27 cellular contexts compared by ENCODE assay signal in the genomic region with DNA sequence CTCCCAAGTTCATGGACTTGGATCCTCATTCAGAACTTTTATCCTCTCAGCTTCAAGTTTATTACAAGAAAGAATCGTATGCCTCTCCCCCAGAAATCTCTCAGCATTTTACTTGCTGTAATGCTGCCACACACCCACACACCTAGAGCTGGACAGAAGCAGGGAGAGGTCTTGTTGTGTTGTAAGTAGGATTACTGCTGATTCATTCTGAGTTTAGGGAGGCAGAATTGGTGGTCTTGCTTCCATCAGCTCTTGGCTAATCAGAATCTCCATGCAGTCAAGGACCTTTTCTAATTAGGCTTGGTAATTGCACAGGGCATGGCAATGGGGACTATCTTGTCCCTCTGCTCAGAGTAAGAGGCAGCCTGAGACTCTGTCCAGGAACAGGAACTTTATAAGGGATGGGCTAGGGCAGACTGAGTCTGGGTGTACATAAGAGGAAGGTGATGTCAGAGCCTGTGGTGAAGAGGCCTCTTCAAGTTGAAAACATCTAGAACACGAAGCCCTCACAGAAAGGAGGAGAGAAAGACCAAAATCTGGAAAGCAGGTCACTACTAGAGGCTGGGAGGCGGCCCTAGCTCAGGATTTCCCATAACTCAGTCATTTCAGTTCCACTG. TPM values are rescaled to one million over a fixed set of nuclear protein-coding genes. Genes with fewer than 3 reads are reported as not detected.
DNase-seq lines count a peak whose midpoint lies in the region; ATAC-seq and TF ChIP-seq lines count a peak whose summit lies in the region.
"Had no signal": no experiment of that assay in that cellular context is flagged by ENCODE, and none has a peak within 500 bp of the region (broad histone marks: within the 10 kb centered on the region; RNA-seq: fewer than 3 reads in every experiment).

No MANE protein-coding gene starts in this region.

- H3K27ac Mint-ChIP-seq in T-helper 17 cell, result no peak overlapping the region
- H3K27ac Mint-ChIP-seq: activated CD4-positive, alpha-beta T cell treated with anti-CD3 and anti-CD28 coated beads, Interleukin-2, amount 10 ng/mL, durations not matched to agents 24 days and 14 days; activated T-cell treated with anti-CD3 and anti-CD28 coated beads, Interleukin-2, amount 50 U/mL, for 24 hours had no signal

- H3K27me3 Mint-ChIP-seq in T-helper 17 cell, result peaks cover 28% of the 10 kb centered on the region

- peaks cover 0 to 5% (median 0%) of the 10 kb centered on the region in 12 donors for H3K9me3 ChIP-seq in heart left ventricle
- peaks cover 7% of the 10 kb centered on the region for H3K9me3 ChIP-seq in left ventricle myocardium inferior (replicated peaks)
- no peaks in the 10 kb centered on the region for H3K9me3 ChIP-seq in T-helper 17 cell (ENCODE audit: control insufficient read depth, low read length, poor library complexity, severe bottlenecking)
- no peaks in the 10 kb centered on the region for H3K9me3 ChIP-seq in left lung
- H3K9me3 ChIP-seq in upper lobe of right lung, result no peaks in the 10 kb centered on the region
- no peaks in the 10 kb centered on the region for H3K9me3 ChIP-seq in HAP-1
- H3K9me3 ChIP-seq: Caco-2, SJSA1 had no signal

- H3K4me1 ChIP-seq in heart left ventricle, result peaks cover 0 to 17% (median 0%) of the 10 kb centered on the region in 12 donors
- H3K4me1 ChIP-seq in left ventricle myocardium inferior, result no peaks in the 10 kb centered on the region
- H3K4me1 ChIP-seq in left lung, result peaks cover 0 to 9% of the 10 kb centered on the region in 2 donors
- no peaks in the 10 kb centered on the region for H3K4me1 ChIP-seq in upper lobe of right lung
- no peaks in the 10 kb centered on the region for H3K4me1 ChIP-seq in HAP-1
- H3K4me1 ChIP-seq: Caco-2, parathyroid adenoma, SJSA1, uterus had no signal

- ATAC-seq in heart left ventricle (peak in 3 of 4 donors; percentile 50 to 82 (median 81)), T-helper 17 cell (peak; percentile 37), left lung (peak; percentile 93), upper lobe of right lung (peak; percentile 97), HG03139 (IDR thresholded peaks at IDR 0.05; ENCODE audit: unreplicated experiment) (no peak)

- 71 to 79% (median 75%) methylated on average over 3 of the region's 3 CpGs for WGBS in heart left ventricle, 4 donors

- H3K27ac ChIP-seq in heart left ventricle, result peak overlapping the region in 1 of 12 donors; percentile 60
- H3K27ac ChIP-seq in left ventricle myocardium inferior (replicated peaks), result no peak overlapping the region
- H3K27ac ChIP-seq in left lung, result peak overlapping the region in 1 of 2 donors; percentile 57
- H3K27ac ChIP-seq in upper lobe of right lung, result no peak overlapping the region
- H3K27ac ChIP-seq: cardiac muscle cell, KMS-11, parathyroid adenoma, SJSA1, uterus had no signal

- H3K4me1 Mint-ChIP-seq in T-helper 17 cell, result no peaks in the 10 kb centered on the region

- in situ Hi-C loops in HAP-1 (cut with MboI; ENCODE audit: low sequenced_read_pairs), result no loop called here

- no peak for DNase-seq in heart left ventricle
- no peak for DNase-seq in left ventricle myocardium inferior
- DNase-seq in T-helper 17 cell, result no peak
- DNase-seq in left lung, result no peak
- no peak for DNase-seq in upper lobe of right lung
- DNase-seq in COLO668 (lab: John Stamatoyannopoulos, UW; ENCODE audit: unreplicated experiment), result no peak
- DNase-seq in HAP-1 (ENCODE audit: low spot score in 2 of 2), result no peak
- DNase-seq: activated CD4-positive, alpha-beta T cell treated with anti-CD3 and anti-CD28 coated beads, Interleukin-2, amount 10 ng/mL, durations not matched to agents 24 days and 14 days; activated T-cell treated with anti-CD3 and anti-CD28 coated beads, Interleukin-2, amount 50 U/mL, for 24 hours; Caco-2; effector memory CD4-positive, alpha-beta T cell; hippocampal formation; kidney glomerular epithelial cell; NCI-H1436; NCI-H226; stimulated activated CD4-positive, alpha-beta T cell treated with anti-CD3 and anti-CD28 coated beads, Interleukin-12 subunit alpha, Interleukin-12 subunit beta, amount 100 ng/mL, for 4 hours; stimulated activated naive CD4-positive, alpha-beta T cell treated with Interleukin-2 at 50 U/mL for 16 hours; T1000; uterus had no signal

- intact Hi-C loops in heart left ventricle (cut with DNase I), result loop anchor here in 1 of 10 donors (10.0 kb wide), 1 partner anchor 255 kb away; no protein-coding TSS in a partner anchor
- intact Hi-C loops in left ventricle myocardium inferior (cut with micrococcal nuclease), result loop anchor here (10.0 kb wide), 1 partner anchor 165 kb away; no protein-coding TSS in a partner anchor
- intact Hi-C loops in left lung (cut with DNase I), result loop anchor here in 1 of 2 donors (10.0 kb wide), 1 partner anchor 115 kb away; no protein-coding TSS in a partner anchor
- intact Hi-C loops in upper lobe of right lung (cut with DNase I), result no loop called here

- no peak for TF ChIP-seq CTCF in heart left ventricle (IDR thresholded peaks at IDR 0.05)
- TF ChIP-seq CTCF in left ventricle myocardium inferior (IDR thresholded peaks at IDR 0.05; ENCODE audit: borderline replicate concordance), result no peak
- TF ChIP-seq CTCF in left lung (IDR thresholded peaks at IDR 0.05), result no peak
- no peak for TF ChIP-seq CTCF in upper lobe of right lung (IDR thresholded peaks at IDR 0.05)

- no peak overlapping the region for H3K4me3 Mint-ChIP-seq in T-helper 17 cell
- H3K4me3 Mint-ChIP-seq: activated CD4-positive, alpha-beta T cell treated with anti-CD3 and anti-CD28 coated beads, Interleukin-2, amount 10 ng/mL, durations not matched to agents 24 days and 14 days; activated T-cell treated with anti-CD3 and anti-CD28 coated beads, Interleukin-2, amount 50 U/mL, for 24 hours had no signal

- H3K36me3 ChIP-seq in heart left ventricle (no peaks in the 10 kb centered on the region), left ventricle myocardium inferior (no peaks in the 10 kb centered on the region), left lung (no peaks in the 10 kb centered on the region), upper lobe of right lung (no peaks in the 10 kb centered on the region), HAP-1 (replicated peaks) (no peaks in the 10 kb centered on the region)
- H3K36me3 ChIP-seq: cardiac muscle cell, SJSA1, uterus had no signal

- peaks cover 0 to 2% (median 0%) of the 10 kb centered on the region in 9 donors for H3K27me3 ChIP-seq in heart left ventricle
- H3K27me3 ChIP-seq in left ventricle myocardium inferior (ENCODE audit: low read depth), result no peaks in the 10 kb centered on the region
- no peaks in the 10 kb centered on the region for H3K27me3 ChIP-seq in left lung
- H3K27me3 ChIP-seq in upper lobe of right lung, result no peaks in the 10 kb centered on the region
- no peaks in the 10 kb centered on the region; the same call in 1 of the 2 replicates for H3K27me3 ChIP-seq in HAP-1 (ENCODE audit: low read depth)
- H3K27me3 ChIP-seq: uterus had no signal

- no peak for TF ChIP-seq POLR2A in heart left ventricle (IDR thresholded peaks at IDR 0.05)

- H3K4me3 ChIP-seq in heart left ventricle (no peak overlapping the region), left ventricle myocardium inferior (no peak overlapping the region), left lung (no peak overlapping the region), upper lobe of right lung (no peak overlapping the region), HAP-1 (no peak overlapping the region)
- H3K4me3 ChIP-seq: cardiac muscle cell, SJSA1, uterus had no signal

- peaks cover 2% of the 10 kb centered on the region for H3K36me3 Mint-ChIP-seq in T-helper 17 cell (ENCODE audit: low read depth)

RNA-seq across cellular contexts. Expression of a gene that starts 7.0 kb away (rescaled TPM):
- total RNA-seq in heart left ventricle (10 to 100 TPM; 13.9 to 55.0 (median 26.8) TPM), left ventricle myocardium inferior (13.8 TPM), T-helper 17 cell (10 to 100 TPM; 45.3 to 54.8 TPM), left lung (10 to 100 TPM; 51.4 to 88.7 TPM), upper lobe of right lung (70.6 TPM)
- polyA plus RNA-seq in heart left ventricle, result 10 to 100 TPM in 1 of 2 donors, 1 to 10 TPM in 1; 6.9 to 18.4 TPM

RNA-seq across cellular contexts. Expression of a gene that starts 7.1 kb away (rescaled TPM):
- total RNA-seq in heart left ventricle, result under 1 TPM in 1 of 9 donors, not detected in 8; 0.35 TPM
- polyA plus RNA-seq in heart left ventricle, result not detected
- total RNA-seq in left ventricle myocardium inferior, result not detected
- not detected for total RNA-seq in T-helper 17 cell
- total RNA-seq in left lung, result not detected
- not detected for total RNA-seq in upper lobe of right lung
- total RNA-seq: activated CD4-positive, alpha-beta T cell treated with anti-CD3 and anti-CD28 coated beads, Interleukin-2, amount 10 ng/mL, durations not matched to agents 24 days and 14 days; cardiac muscle cell; fibroblast of lung; myocyte; SJSA1; uterus had no signal
- polyA plus RNA-seq: AG04450, cardiac muscle cell, fibroblast of lung had no signal
